8 cellular contexts compared by ENCODE assay signal in genomic region chr12:113222730-113223531, GRCh38. TPM values are rescaled to one million over a fixed set of nuclear protein-coding genes. Genes with fewer than 3 reads are reported as not detected.
DNase-seq lines count a peak whose midpoint lies in the region; ATAC-seq, FAIRE-seq and TF ChIP-seq lines count a peak whose summit lies in the region.

No MANE protein-coding gene starts in this region.

- H3K9me3 ChIP-seq in HUES48 (ENCODE audit: control insufficient read depth, insufficient read depth, low read length) (no peaks in the 10 kb centered on the region), colonic mucosa (no peaks in the 10 kb centered on the region), tibial artery (no peaks in the 10 kb centered on the region)

- DNase-seq in COR-L47 (lab: John Stamatoyannopoulos, UW): peak; percentile 79
- DNase-seq in RPMI8226: peak; percentile 72
- peak; percentile 88 for DNase-seq in colonic mucosa
- no peak for DNase-seq in memory B cell (ENCODE audit: low spot score in 2 of 2)
- DNase-seq in tibial artery: peak; percentile 87 to 92
- no peak for DNase-seq in urothelium cell line (ENCODE audit: low spot score)

- peaks cover 4% of the 10 kb centered on the region for H3K36me3 Mint-ChIP-seq in memory B cell

- H3K27ac ChIP-seq in HUES48 (ENCODE audit: low read depth, low read length) (peak overlapping the region; percentile 76), colonic mucosa (peak overlapping the region; percentile 97), tibial artery (peak overlapping the region; percentile 97)

- intact Hi-C loops in colonic mucosa (cut with DNase I) (no loop called here), tibial artery (cut with DNase I; ENCODE audit: low total_unique reads) (no loop called here)

- FAIRE-seq in urothelium cell line (lab: Jason Lieb, UNC): no peak

- H3K36me3 ChIP-seq in HUES48 (ENCODE audit: control insufficient read depth, insufficient read depth, low read length): no peaks in the 10 kb centered on the region; the same call in none of the 2 replicates
- no peaks in the 10 kb centered on the region for H3K36me3 ChIP-seq in colonic mucosa
- H3K36me3 ChIP-seq in tibial artery: peaks cover 0 to 6% (median 4%) of the 10 kb centered on the region in 3 donors

- H3K27me3 ChIP-seq in HUES48 (ENCODE audit: control insufficient read depth, insufficient read depth, low read length) (no peaks in the 10 kb centered on the region), colonic mucosa (no peaks in the 10 kb centered on the region), tibial artery (no peaks in the 10 kb centered on the region)

- H3K4me3 Mint-ChIP-seq in memory B cell: peak overlapping the region; percentile 88

- no peaks in the 10 kb centered on the region for H3K27me3 Mint-ChIP-seq in memory B cell

- H3K9ac ChIP-seq in HUES48 (ENCODE audit: low read depth, low read length): no peak overlapping the region
- peak overlapping the region; percentile 98 to 99 for H3K9ac ChIP-seq in colonic mucosa (ENCODE audit: low read depth in 2 of 2, low read length in 2 of 2)

- H3K4me3 ChIP-seq in HUES48 (ENCODE audit: low read depth, low read length): 0 out of 2 replicates have a peak overlapping the region, but pooled peaks have one; percentile 70
- H3K4me3 ChIP-seq in colonic mucosa: peak overlapping the region; percentile 89
- H3K4me3 ChIP-seq in tibial artery: peak overlapping the region; percentile 94 to 95

- ATAC-seq in memory B cell (ENCODE audit: low read depth) (no peak), GM21423 (IDR thresholded peaks at IDR 0.05; ENCODE audit: unreplicated experiment) (no peak)

- no peaks in the 10 kb centered on the region for H3K9me3 Mint-ChIP-seq in memory B cell

- TF ChIP-seq CTCF in colonic mucosa (IDR thresholded peaks at IDR 0.05): no peak
- TF ChIP-seq CTCF in tibial artery (IDR thresholded peaks at IDR 0.05): no peak

- H3K4me1 ChIP-seq in HUES48 (ENCODE audit: control insufficient read depth, insufficient read depth, low read length): peaks cover 9% of the 10 kb centered on the region; the same call in 1 of the 2 replicates
- H3K4me1 ChIP-seq in colonic mucosa: peaks cover 7% of the 10 kb centered on the region
- peaks cover 4 to 72% (median 51%) of the 10 kb centered on the region in 4 donors for H3K4me1 ChIP-seq in tibial artery

- peak overlapping the region; percentile 91 for H3K27ac Mint-ChIP-seq in memory B cell

- peaks cover 17% of the 10 kb centered on the region for H3K4me1 Mint-ChIP-seq in memory B cell

RNA-seq across cellular contexts. Expression of gene TPCN1, which starts 1.7 kb away (rescaled TPM):
- total RNA-seq in colonic mucosa: 10 to 100 TPM; 55.5 to 85.6 TPM

RNA-seq across cellular contexts. Expression of gene RITA1, which starts 37.4 kb away (rescaled TPM):
- total RNA-seq in colonic mucosa: 10 to 100 TPM; 13.9 to 26.9 TPM

RNA-seq across cellular contexts. Expression of gene DDX54, which starts 37.7 kb away (rescaled TPM):
- 10 to 100 TPM; 54.8 to 98.3 TPM for total RNA-seq in colonic mucosa

Comparison
In these comparisons a context has a peak if more than half of its experiments do, and no peak if none do; other contexts are left out.
1. DNase-seq: peak in COR-L47 (single experiment), RPMI8226 (single experiment), colonic mucosa (single experiment) and tibial artery (2 of 2); none in memory B cell (0 of 2) and urothelium cell line (single experiment).
2. Peak in every context shown above with its lines, with median percentiles within 50 percentile points of each other: H3K27ac ChIP-seq and H3K4me3 ChIP-seq.